In the genomic region with DNA sequence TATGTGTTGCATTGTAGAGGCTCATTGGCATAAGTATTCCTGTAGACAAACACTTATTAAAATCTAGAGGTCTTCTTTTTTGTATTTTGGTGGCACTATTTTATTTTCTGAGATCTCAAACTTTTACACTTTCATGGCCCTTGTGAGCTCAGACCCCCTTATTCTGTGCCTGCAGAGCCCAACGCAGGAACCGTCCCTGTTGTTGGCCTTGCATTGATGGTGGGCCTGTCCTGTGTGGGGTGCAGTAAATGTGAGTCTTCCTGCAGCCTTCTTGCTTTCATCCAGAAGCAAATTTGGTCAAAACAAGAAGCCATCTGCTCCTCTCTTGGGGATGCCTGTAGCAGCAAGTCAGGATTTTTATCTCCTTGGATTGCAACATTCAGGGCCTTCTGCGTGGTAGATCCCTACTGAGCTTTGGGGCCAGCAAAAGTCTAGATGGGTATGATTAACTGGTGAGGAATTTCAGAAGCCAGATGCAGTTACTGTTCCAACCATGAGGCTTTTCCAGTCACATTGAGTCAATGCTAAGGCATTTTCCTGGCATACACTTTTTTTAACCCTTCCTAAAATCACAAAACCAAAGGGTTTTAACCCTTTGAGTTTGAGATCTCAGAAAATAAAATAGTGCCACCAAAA, we compare ENCODE assay signal across 9 cellular contexts. TPM values are rescaled to one million over a fixed set of nuclear protein-coding genes. Genes with fewer than 3 reads are reported as not detected.
DNase-seq lines count a peak whose midpoint lies in the region; ATAC-seq and TF ChIP-seq lines count a peak whose summit lies in the region.
"Had no signal": no experiment of that assay in that cellular context is flagged by ENCODE, and none has a peak within 500 bp of the region (broad histone marks: within the 10 kb centered on the region; RNA-seq: fewer than 3 reads in every experiment).

No MANE protein-coding gene starts in this region.

- peaks cover 70% of the 10 kb centered on the region for H3K4me1 ChIP-seq in ACC112 (ENCODE audit: control insufficient read depth, insufficient read depth, low read length, unreplicated experiment)

- DNase-seq in astrocyte of the spinal cord (ENCODE audit: low read depth, low spot score) (peak; percentile 98), kidney epithelial cell (ENCODE audit: low read depth) (peak; percentile 92), NCI-H1436 treated with DMSO at 0.1 percent for 48 hours (lab: John Stamatoyannopoulos, UW) (no peak), GOT3 (lab: John Stamatoyannopoulos, UW) (no peak), NCI-H2029 treated with DMSO at 0.1 percent for 48 hours (lab: John Stamatoyannopoulos, UW) (no peak)
- DNase-seq: CD8-positive, alpha-beta memory T cell had no signal

- peak; percentile 70; the same call in 1 of the 2 replicates for TF ChIP-seq EP300 in Ishikawa (IDR thresholded peaks at IDR 0.05; ENCODE audit: borderline replicate concordance)

- H3K36me3 ChIP-seq in ACC112 (ENCODE audit: insufficient read depth, low read length), result peaks cover 14% of the 10 kb centered on the region
- no peaks in the 10 kb centered on the region for H3K36me3 ChIP-seq in kidney epithelial cell (ENCODE audit: control insufficient read depth, insufficient read depth, low read length)

- no peak overlapping the region for H2AFZ ChIP-seq in ACC112 (ENCODE audit: low read length, unreplicated experiment)

- no peak for ATAC-seq in HG03565 (IDR thresholded peaks at IDR 0.05; ENCODE audit: unreplicated experiment)

- TF ChIP-seq RAD21 in Ishikawa (IDR thresholded peaks at IDR 0.05; ENCODE audit: low read depth), result no peak

- in situ Hi-C loops in astrocyte of the spinal cord (cut with HindIII; ENCODE audit: low sequenced_read_pairs), result no loop called here

- H3K4me3 ChIP-seq in ACC112 (ENCODE audit: low read depth, low read length) (peak overlapping the region; percentile 22; the same call in 1 of the 2 replicates), astrocyte of the spinal cord (ENCODE audit: low read depth, low read length) (no peak overlapping the region), kidney epithelial cell (ENCODE audit: low read depth, low read length) (no peak overlapping the region)

- peak overlapping the region; percentile 83 for H3K27ac ChIP-seq in ACC112 (ENCODE audit: low read depth, low read length)

- TF ChIP-seq CTCF in astrocyte of the spinal cord (IDR thresholded peaks at IDR 0.05; ENCODE audit: low read depth, low read length), result no peak
- no peak for TF ChIP-seq CTCF in kidney epithelial cell (IDR thresholded peaks at IDR 0.05; ENCODE audit: insufficient read depth, low read length, poor library complexity, severe bottlenecking)

- peaks cover 89% of the 10 kb centered on the region for H3K79me2 ChIP-seq in ACC112 (ENCODE audit: control insufficient read depth, insufficient read depth, low read length, unreplicated experiment)

- H3K27me3 ChIP-seq in ACC112 (ENCODE audit: insufficient read depth, low read length) (no peaks in the 10 kb centered on the region), kidney epithelial cell (ENCODE audit: control insufficient read depth, insufficient read depth, low read length) (no peaks in the 10 kb centered on the region)

TF ChIP-seq in Ishikawa, 13 proteins besides CTCF, POLR2A, EP300 and RAD21:
- TF ChIP-seq FOXM1 (IDR thresholded peaks at IDR 0.05; ENCODE audit: borderline replicate concordance, low read depth) (peak; percentile 40; the same call in 1 of the 2 replicates), MAX (IDR thresholded peaks at IDR 0.05) (0 out of 2 replicates have a peak, but pooled peaks have one; percentile 45), NFIC (IDR thresholded peaks at IDR 0.05) (peak; percentile 69), CEBPB (IDR thresholded peaks at IDR 0.05) (peak; percentile 94), YY1 (IDR thresholded peaks at IDR 0.05; ENCODE audit: low read depth) (no peak), TCF12 (IDR thresholded peaks at IDR 0.05; ENCODE audit: low read depth) (peak; percentile 57; the same call in 1 of the 2 replicates), TEAD4 (IDR thresholded peaks at IDR 0.05) (peak; percentile 82), ZBTB7A (IDR thresholded peaks at IDR 0.05; ENCODE audit: low read depth) (no peak), EGR1 (IDR thresholded peaks at IDR 0.05) (0 out of 2 replicates have a peak, but pooled peaks have one; percentile 10)

RNA-seq across cellular contexts. Expression of gene BASP1, which starts 31.7 kb away (rescaled TPM):
- 101 and 120 TPM in 2 replicates for total RNA-seq in kidney epithelial cell

Comparison
In these comparisons a context has a peak if more than half of its experiments do, and no peak if none do; other contexts are left out.
1. DNase-seq: peak in astrocyte of the spinal cord (single experiment) and kidney epithelial cell (single experiment); none in NCI-H1436 treated with DMSO at 0.1 percent for 48 hours (single experiment), GOT3 (single experiment) and NCI-H2029 treated with DMSO at 0.1 percent for 48 hours (single experiment).